ENCODE assay signal across 12 cellular contexts in the genomic region with DNA sequence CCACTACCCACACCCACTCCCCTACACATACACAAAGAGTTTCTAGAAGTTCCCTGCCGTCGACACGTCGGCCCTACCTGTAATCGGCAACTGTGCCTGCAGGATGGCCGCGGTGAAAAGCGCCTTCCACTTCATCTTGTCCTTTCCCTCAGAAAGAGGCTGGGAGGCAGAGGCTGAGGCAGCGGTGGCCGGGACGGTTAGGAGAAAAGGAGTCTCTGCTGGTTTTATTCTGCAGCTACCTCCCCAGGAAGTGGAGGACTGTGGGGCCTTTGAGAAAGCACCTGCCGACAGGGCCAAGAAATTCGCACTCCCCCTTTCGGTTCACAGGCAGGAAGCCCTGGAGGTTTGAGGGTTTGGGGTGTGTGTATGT. TPM values are rescaled to one million over a fixed set of nuclear protein-coding genes. Genes with fewer than 3 reads are reported as not detected.
DNase-seq lines count a peak whose midpoint lies in the region; ATAC-seq, FAIRE-seq and TF ChIP-seq lines count a peak whose summit lies in the region.
"Had no signal": no experiment of that assay in that cellular context is flagged by ENCODE, and none has a peak within 500 bp of the region (broad histone marks: within the 10 kb centered on the region; RNA-seq: fewer than 3 reads in every experiment).

TSS of gene CD247 (minus strand) at position 199 of the 370 bp plus-strand sequence. CDS start at position 135, 64 bp downstream.

- no peaks in the 10 kb centered on the region for H3K27me3 Mint-ChIP-seq in CD8-positive, alpha-beta memory T cell
- H3K27me3 Mint-ChIP-seq in activated naive CD8-positive, alpha-beta T cell treated with anti-CD3 and anti-CD28 coated beads for 36 hours, result no peaks in the 10 kb centered on the region

- CTCF ChIA-PET in CD8-positive, alpha-beta memory T cell (lab: Charles Lee), result interaction anchor here (0.6 to 5.4 kb wide), 22 partner anchors 10 to 298 kb away, joined by 3 to 44 read pairs (median 5); partner anchors contain the start of genes CREG1 and POU2F1

- H3K4me3 ChIP-seq in CD8-positive, alpha-beta memory T cell (ENCODE audit: low read length), result peak within 1 kb of the TSS; percentile 97
- H3K4me3 ChIP-seq in foreskin fibroblast (ENCODE audit: low read depth in 1 of 2, low read length in 2 of 2), result no peak within 1 kb of the TSS
- H3K4me3 ChIP-seq: ascending aorta had no signal

- H3K36me3 ChIP-seq in CD8-positive, alpha-beta memory T cell (ENCODE audit: insufficient read depth, low read length), result peaks cover 8% of the 10 kb centered on the region
- H3K36me3 ChIP-seq: ascending aorta had no signal

- peak within 1 kb of the TSS; percentile 97 for H3K27ac ChIP-seq in CD8-positive, alpha-beta memory T cell (ENCODE audit: low read depth, low read length)
- H3K27ac ChIP-seq: ascending aorta had no signal

- H3K9me3 ChIP-seq in CD8-positive, alpha-beta memory T cell (ENCODE audit: low read length), result no peaks in the 10 kb centered on the region
- H3K9me3 ChIP-seq: ascending aorta had no signal

- H3K4me1 Mint-ChIP-seq in CD8-positive, alpha-beta memory T cell, result peaks cover 38 to 55% (median 52%) of the 10 kb centered on the region in 3 donors
- peaks cover 20% of the 10 kb centered on the region for H3K4me1 Mint-ChIP-seq in activated naive CD8-positive, alpha-beta T cell treated with anti-CD3 and anti-CD28 coated beads for 36 hours

- peak within 1 kb of the TSS; percentile 94 to 100 (median 100) for H3K4me3 Mint-ChIP-seq in CD8-positive, alpha-beta memory T cell
- H3K4me3 Mint-ChIP-seq in activated naive CD8-positive, alpha-beta T cell treated with anti-CD3 and anti-CD28 coated beads for 36 hours, result peak within 1 kb of the TSS; percentile 93

- peaks cover 0 to 45% (median 3%) of the 10 kb centered on the region in 3 donors for H3K36me3 Mint-ChIP-seq in CD8-positive, alpha-beta memory T cell
- peaks cover 47% of the 10 kb centered on the region for H3K36me3 Mint-ChIP-seq in activated naive CD8-positive, alpha-beta T cell treated with anti-CD3 and anti-CD28 coated beads for 36 hours

- POLR2A ChIA-PET in CD8-positive, alpha-beta memory T cell (lab: Charles Lee), result interaction anchor here (0.7 to 3.2 kb wide), 15 partner anchors 19 to 708 kb away, joined by 3 to 27 read pairs (median 4); partner anchors contain the start of genes POU2F1 and SFT2D2

- peaks cover 44% of the 10 kb centered on the region for H3K4me1 ChIP-seq in CD8-positive, alpha-beta memory T cell (ENCODE audit: insufficient read depth, low read length)
- H3K4me1 ChIP-seq: ascending aorta had no signal

- peak within 1 kb of the TSS; percentile 97 to 100 (median 99) for H3K27ac Mint-ChIP-seq in CD8-positive, alpha-beta memory T cell
- peak within 1 kb of the TSS; percentile 99 for H3K27ac Mint-ChIP-seq in activated naive CD8-positive, alpha-beta T cell treated with anti-CD3 and anti-CD28 coated beads for 36 hours

- H3K27me3 ChIP-seq in CD8-positive, alpha-beta memory T cell (ENCODE audit: insufficient read depth, low read length, poor library complexity, severe bottlenecking), result no peaks in the 10 kb centered on the region
- H3K27me3 ChIP-seq: ascending aorta had no signal

- ATAC-seq in GM21526 (IDR thresholded peaks at IDR 0.05; ENCODE audit: low FRiP score, unreplicated experiment), result no peak

- TF ChIP-seq CTCF in GM10266 (IDR thresholded peaks at IDR 0.05; ENCODE audit: control insufficient read depth, insufficient read depth, low read depth, missing control alignments) (no peak), foreskin fibroblast (IDR thresholded peaks at IDR 0.05; ENCODE audit: low read depth, low read length) (no peak)

- no peak for FAIRE-seq in frontal cortex (lab: Jason Lieb, UNC)

- H3K9me3 Mint-ChIP-seq in CD8-positive, alpha-beta memory T cell, result no peaks in the 10 kb centered on the region
- H3K9me3 Mint-ChIP-seq in activated naive CD8-positive, alpha-beta T cell treated with anti-CD3 and anti-CD28 coated beads for 36 hours, result no peaks in the 10 kb centered on the region

- peak; percentile 68 to 87 (median 78) for DNase-seq in CD8-positive, alpha-beta memory T cell
- peak; percentile 73 to 76 for DNase-seq in activated CD4-positive, alpha-beta T cell treated with anti-CD3 and anti-CD28 coated beads for 4 hours
- peak; percentile 72 for DNase-seq in activated naive CD8-positive, alpha-beta T cell treated with anti-CD3 and anti-CD28 coated beads for 36 hours
- DNase-seq in stimulated activated CD4-positive, alpha-beta T cell treated with anti-CD3 and anti-CD28 coated beads, Interleukin-2, amount 100 ng/mL, for 24 hours, result peak; percentile 68 to 72
- no peak for DNase-seq in frontal cortex (ENCODE audit: low spot score in 2 of 2)
- DNase-seq in GM10266 (ENCODE audit: extremely low spot score), result no peak
- DNase-seq in foreskin fibroblast, result no peak
- DNase-seq: hypothalamus, NCI-H345 had no signal

RNA-seq across cellular contexts. Expression of gene CD247, which starts in this region (rescaled TPM):
- 100 to 1,000 TPM; 130 to 133 TPM for total RNA-seq in CD8-positive, alpha-beta memory T cell
- polyA plus RNA-seq in CD8-positive, alpha-beta memory T cell, result 395 TPM
- total RNA-seq in activated naive CD8-positive, alpha-beta T cell treated with anti-CD3 and anti-CD28 coated beads for 36 hours, result 100 to 1,000 TPM; 166 TPM
- total RNA-seq in frontal cortex, result 1.2 TPM
- total RNA-seq: renal cortical epithelial cell had no signal

Comparison
In these comparisons a context has a peak if more than half of its experiments do, and no peak if none do; other contexts are left out.
1. RNA of gene CD247 (total RNA-seq): 166 TPM in activated naive CD8-positive, alpha-beta T cell treated with anti-CD3 and anti-CD28 coated beads for 36 hours and 130 to 133 TPM in CD8-positive, alpha-beta memory T cell; 1.2 TPM in frontal cortex (single experiment); every median in the first group is over 10 times any median in the second.
2. DNase-seq: peak in CD8-positive, alpha-beta memory T cell (5 of 5), activated CD4-positive, alpha-beta T cell treated with anti-CD3 and anti-CD28 coated beads for 4 hours (2 of 2), activated naive CD8-positive, alpha-beta T cell treated with anti-CD3 and anti-CD28 coated beads for 36 hours (single experiment) and stimulated activated CD4-positive, alpha-beta T cell treated with anti-CD3 and anti-CD28 coated beads, Interleukin-2, amount 100 ng/mL, for 24 hours (2 of 2); none in frontal cortex (0 of 2), GM10266 (single experiment) and foreskin fibroblast (0 of 2).